In genomic region chr2:86818114-86818801, GRCh38 we compare ENCODE assay signal across 31 cellular contexts. TPM values are rescaled to one million over a fixed set of nuclear protein-coding genes. Genes with fewer than 3 reads are reported as not detected.
DNase-seq lines count a peak whose midpoint lies in the region; ATAC-seq, FAIRE-seq and TF ChIP-seq lines count a peak whose summit lies in the region.
"Had no signal": no experiment of that assay in that cellular context is flagged by ENCODE, and none has a peak within 500 bp of the region (broad histone marks: within the 10 kb centered on the region; RNA-seq: fewer than 3 reads in every experiment).

No MANE protein-coding gene starts in this region.

- intact Hi-C loops in activated CD8-positive, alpha-beta T cell treated with anti-CD3 and anti-CD28 coated beads for 36 hours (cut with micrococcal nuclease): no loop called here

- CTCF ChIA-PET in CD8-positive, alpha-beta memory T cell (lab: Charles Lee): interaction anchor here (0.8 to 2.8 kb wide), 4 partner anchors 9 to 31 kb away, joined by 3 to 10 read pairs (median 8); no protein-coding TSS in a partner anchor
- CTCF ChIA-PET in activated CD8-positive, alpha-beta T cell treated with anti-CD3 and anti-CD28 coated beads for 36 hours (lab: Charles Lee): interaction anchor here (1.0 to 2.4 kb wide), 4 partner anchors 9 to 39 kb away, joined by 3 to 8 read pairs (median 3); no protein-coding TSS in a partner anchor

- 17 to 60% (median 36%) methylated on average over 4 of the region's 4 CpGs for WGBS in small intestine, 3 donors

- no peak for ATAC-seq in activated CD8-positive, alpha-beta T cell treated with anti-CD3 and anti-CD28 coated beads for 36 hours
- ATAC-seq in central memory CD8-positive, alpha-beta T cell (replicated peaks; ENCODE audit: extremely low read depth, poor library complexity, severe bottlenecking): no peak
- ATAC-seq in HG02852 (IDR thresholded peaks at IDR 0.05; ENCODE audit: unreplicated experiment) (no peak), HG02610 (IDR thresholded peaks at IDR 0.05; ENCODE audit: unreplicated experiment) (no peak), GM19452 (IDR thresholded peaks at IDR 0.05; ENCODE audit: unreplicated experiment) (no peak)
- ATAC-seq: A549, HCT116, K562 had no signal

- no peak for DNase-seq in CD8-positive, alpha-beta memory T cell
- DNase-seq in activated CD8-positive, alpha-beta T cell treated with anti-CD3 and anti-CD28 coated beads for 36 hours: no peak
- no peak for DNase-seq in central memory CD8-positive, alpha-beta T cell (ENCODE audit: low spot score in 2 of 2)
- peak; percentile 66 for DNase-seq in small intestine
- DNase-seq: AML-193; CD4-positive, alpha-beta memory T cell; DMS 273 treated with DMSO at 0.1 percent for 48 hours; DMS79 treated with DMSO at 0.1 percent for 48 hours; GF-D8; MV-4-11; NCI-H1105; NCI-H1436 treated with DMSO at 0.1 percent for 48 hours; NCI-H187 treated with DMSO at 0.1 percent for 48 hours; NCI-H2171 treated with DMSO at 0.1 percent for 48 hours; NCI-H345; NCI-H524; NCI-H748 treated with DMSO at 0.1 percent for 48 hours; SK-N-SH had no signal

- H3K4me3 ChIP-seq in CD8-positive, alpha-beta memory T cell (ENCODE audit: low read length): no peak overlapping the region
- H3K4me3 ChIP-seq in small intestine (ENCODE audit: low read depth in 1 of 2, low read length in 2 of 2): no peak overlapping the region
- H3K4me3 ChIP-seq: A549; BLaER1 treated with 17β-estradiol and CSF1 and Interleukin-3, amounts not matched to agents 10 nM and 100 nM; K562 had no signal

- POLR2A ChIA-PET in CD8-positive, alpha-beta memory T cell (lab: Charles Lee): interaction anchor here (1.0 to 5.3 kb wide), 3 partner anchors 9 to 14 kb away, joined by 4 to 60 read pairs (median 4); no protein-coding TSS in a partner anchor
- POLR2A ChIA-PET in activated CD8-positive, alpha-beta T cell treated with anti-CD3 and anti-CD28 coated beads for 36 hours (lab: Charles Lee): interaction anchor here (0.7 to 12.6 kb wide), 6 partner anchors 11 to 73 kb away, joined by 3 to 129 read pairs (median 4); partner anchors contain the start of gene CD8A

- peak overlapping the region; percentile 72 to 99 (median 90) for H3K27ac Mint-ChIP-seq in CD8-positive, alpha-beta memory T cell
- H3K27ac Mint-ChIP-seq in activated CD8-positive, alpha-beta T cell treated with anti-CD3 and anti-CD28 coated beads for 36 hours: peak overlapping the region; percentile 97
- H3K27ac Mint-ChIP-seq in central memory CD8-positive, alpha-beta T cell (ENCODE audit: low read depth): peak overlapping the region; percentile 98
- H3K27ac Mint-ChIP-seq: CD4-positive, alpha-beta memory T cell had no signal

- H3K27ac ChIP-seq in CD8-positive, alpha-beta memory T cell (ENCODE audit: low read depth, low read length): no peak overlapping the region
- no peak overlapping the region for H3K27ac ChIP-seq in small intestine (ENCODE audit: low read depth in 1 of 2, low read length in 1 of 2)
- H3K27ac ChIP-seq: A549; BLaER1 treated with 17β-estradiol and CSF1 and Interleukin-3, amounts not matched to agents 10 nM and 100 nM had no signal

- H3K4me1 Mint-ChIP-seq in CD8-positive, alpha-beta memory T cell: peaks cover 77 to 96% (median 96%) of the 10 kb centered on the region in 3 donors
- H3K4me1 Mint-ChIP-seq in activated CD8-positive, alpha-beta T cell treated with anti-CD3 and anti-CD28 coated beads for 36 hours (ENCODE audit: low read depth): peaks cover 86% of the 10 kb centered on the region
- H3K4me1 Mint-ChIP-seq in central memory CD8-positive, alpha-beta T cell: peaks cover 74% of the 10 kb centered on the region
- H3K4me1 Mint-ChIP-seq: CD4-positive, alpha-beta memory T cell had no signal

- H3K36me3 ChIP-seq in CD8-positive, alpha-beta memory T cell (ENCODE audit: insufficient read depth, low read length): no peaks in the 10 kb centered on the region
- H3K36me3 ChIP-seq in small intestine (ENCODE audit: control insufficient read depth in 2 of 2, insufficient read depth in 2 of 2, low read length in 2 of 2): no peaks in the 10 kb centered on the region
- H3K36me3 ChIP-seq: BLaER1 treated with 17β-estradiol and CSF1 and Interleukin-3, amounts not matched to agents 10 nM and 100 nM had no signal

- H3K27me3 ChIP-seq in CD8-positive, alpha-beta memory T cell (ENCODE audit: insufficient read depth, low read length, poor library complexity, severe bottlenecking): no peaks in the 10 kb centered on the region
- no peaks in the 10 kb centered on the region for H3K27me3 ChIP-seq in small intestine (ENCODE audit: control insufficient read depth in 2 of 2, insufficient read depth in 2 of 2, low read length in 2 of 2)

- H3K4me1 ChIP-seq in CD8-positive, alpha-beta memory T cell (ENCODE audit: insufficient read depth, low read length): peaks cover 38% of the 10 kb centered on the region
- H3K4me1 ChIP-seq in small intestine (ENCODE audit: control insufficient read depth in 2 of 2, insufficient read depth in 1 of 2, low read depth in 1 of 2, low read length in 1 of 2): peaks cover 0 to 9% of the 10 kb centered on the region in 2 donors

- H3K27me3 Mint-ChIP-seq in CD8-positive, alpha-beta memory T cell: no peaks in the 10 kb centered on the region
- no peaks in the 10 kb centered on the region for H3K27me3 Mint-ChIP-seq in activated CD8-positive, alpha-beta T cell treated with anti-CD3 and anti-CD28 coated beads for 36 hours
- no peaks in the 10 kb centered on the region for H3K27me3 Mint-ChIP-seq in central memory CD8-positive, alpha-beta T cell

- H3K9me3 Mint-ChIP-seq in CD8-positive, alpha-beta memory T cell: peaks cover 0 to 4% (median 0%) of the 10 kb centered on the region in 5 donors
- peaks cover 5% of the 10 kb centered on the region for H3K9me3 Mint-ChIP-seq in activated CD8-positive, alpha-beta T cell treated with anti-CD3 and anti-CD28 coated beads for 36 hours
- no peaks in the 10 kb centered on the region for H3K9me3 Mint-ChIP-seq in central memory CD8-positive, alpha-beta T cell

- peaks cover 7 to 62% (median 15%) of the 10 kb centered on the region in 3 donors for H3K36me3 Mint-ChIP-seq in CD8-positive, alpha-beta memory T cell
- peaks cover 59% of the 10 kb centered on the region for H3K36me3 Mint-ChIP-seq in activated CD8-positive, alpha-beta T cell treated with anti-CD3 and anti-CD28 coated beads for 36 hours (ENCODE audit: low read depth)
- peaks cover 47% of the 10 kb centered on the region for H3K36me3 Mint-ChIP-seq in central memory CD8-positive, alpha-beta T cell (ENCODE audit: insufficient read depth)

- no peaks in the 10 kb centered on the region for H3K9me3 ChIP-seq in CD8-positive, alpha-beta memory T cell (ENCODE audit: low read length)
- H3K9me3 ChIP-seq in small intestine (ENCODE audit: control insufficient read depth, low read depth): no peaks in the 10 kb centered on the region
- H3K9me3 ChIP-seq: SK-N-SH had no signal

- H3K4me3 Mint-ChIP-seq in CD8-positive, alpha-beta memory T cell: peak overlapping the region; percentile 47 to 97 (median 86)
- H3K4me3 Mint-ChIP-seq in activated CD8-positive, alpha-beta T cell treated with anti-CD3 and anti-CD28 coated beads for 36 hours: peak overlapping the region; percentile 23
- peak overlapping the region; percentile 57 for H3K4me3 Mint-ChIP-seq in central memory CD8-positive, alpha-beta T cell
- H3K4me3 Mint-ChIP-seq: CD4-positive, alpha-beta memory T cell had no signal

- no peak for FAIRE-seq in small intestine (lab: Jason Lieb, UNC)
- FAIRE-seq: A549, GM12891, HTR-8/SVneo, K562, RCC 7860 had no signal

- TF ChIP-seq CTCF in activated CD8-positive, alpha-beta T cell treated with anti-CD3 and anti-CD28 coated beads for 36 hours (IDR thresholded peaks at IDR 0.05): no peak

RNA-seq across cellular contexts. Expression of gene CD8A, which starts 27.5 kb away (rescaled TPM):
- total RNA-seq in CD8-positive, alpha-beta memory T cell: 100 to 1,000 TPM; 359 to 363 TPM
- 924 TPM for polyA plus RNA-seq in CD8-positive, alpha-beta memory T cell
- 100 to 1,000 TPM; 419 to 432 TPM for total RNA-seq in activated CD8-positive, alpha-beta T cell treated with anti-CD3 and anti-CD28 coated beads for 36 hours
- 10 to 100 TPM in 1 of 3 donors, 1 to 10 TPM in 2; 1.8 to 13.0 (median 3.7) TPM for polyA plus RNA-seq in small intestine
- total RNA-seq: H4, LHCN-M2, MCF 10A had no signal
- polyA plus RNA-seq: K562 had no signal

RNA-seq across cellular contexts. Expression of gene CD8B, which starts 43.4 kb away (rescaled TPM):
- 100 to 1,000 TPM; 259 to 273 TPM for total RNA-seq in CD8-positive, alpha-beta memory T cell
- 908 TPM for polyA plus RNA-seq in CD8-positive, alpha-beta memory T cell
- 100 to 1,000 TPM; 319 to 321 TPM for total RNA-seq in activated CD8-positive, alpha-beta T cell treated with anti-CD3 and anti-CD28 coated beads for 36 hours
- 10 to 100 TPM in 1 of 3 donors, 1 to 10 TPM in 2; 2.2 to 11.3 (median 4.1) TPM for polyA plus RNA-seq in small intestine
- total RNA-seq: H4, K562, LHCN-M2, MCF 10A had no signal
- polyA plus RNA-seq: A549, K562, SK-N-SH had no signal

Comparison
In these comparisons a context has a peak if more than half of its experiments do, and no peak if none do; other contexts are left out.
1. H3K4me3 Mint-ChIP-seq: peak in every context shown above with its lines; median percentile 86 in CD8-positive, alpha-beta memory T cell; 57 in central memory CD8-positive, alpha-beta T cell; 23 in activated CD8-positive, alpha-beta T cell treated with anti-CD3 and anti-CD28 coated beads for 36 hours.